20 cellular contexts compared by ENCODE assay signal in the genomic region with DNA sequence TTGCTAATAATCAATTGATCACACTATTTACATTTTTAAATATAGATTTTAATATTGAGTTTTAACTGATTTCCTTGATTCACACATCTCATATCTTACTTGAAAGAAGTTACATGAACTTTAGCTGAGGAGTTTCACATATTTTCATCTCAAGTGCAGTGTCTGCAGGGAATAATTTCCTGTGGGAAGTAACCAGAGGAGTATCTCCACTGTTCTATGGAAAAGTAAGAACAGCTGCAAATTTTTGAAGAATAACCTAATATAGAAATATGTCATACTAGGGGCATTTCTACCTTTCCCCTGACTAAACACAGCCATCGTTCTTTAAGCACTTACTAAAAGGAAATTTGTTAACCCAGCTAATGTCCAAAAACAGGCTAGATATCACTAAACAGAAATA.
"Had no signal": no experiment of that assay in that cellular context is flagged by ENCODE, and none has a peak within 500 bp of the region (broad histone marks: within the 10 kb centered on the region; RNA-seq: fewer than 3 reads in every experiment).

No MANE protein-coding gene starts in this region.

- H3K79me2 ChIP-seq: hepatocyte had no signal

- ATAC-seq: foreskin keratinocyte, gastroesophageal sphincter, heart left ventricle, left cardiac atrium, left lung, left ventricle myocardium superior, lower lobe of right lung had no signal

- H3K4me3 ChIP-seq: coronary artery, dorsolateral prefrontal cortex, esophagus muscularis mucosa, gastroesophageal sphincter, heart left ventricle, hepatocyte, left lung, lower lobe of right lung had no signal

- H2AFZ ChIP-seq: hepatocyte had no signal

- H3K27ac ChIP-seq: coronary artery, dorsolateral prefrontal cortex, esophagus muscularis mucosa, foreskin keratinocyte, gastroesophageal sphincter, heart left ventricle, hepatocyte, left lung, lower lobe of right lung had no signal

- H3K36me3 ChIP-seq: esophagus muscularis mucosa, gastroesophageal sphincter, heart left ventricle, left lung, lower lobe of right lung had no signal

- H3K4me2 ChIP-seq: hepatocyte had no signal

- H3K27me3 ChIP-seq: dorsolateral prefrontal cortex, esophagus muscularis mucosa, foreskin keratinocyte, gastroesophageal sphincter, heart left ventricle, hepatocyte, left lung had no signal

- H3K4me1 ChIP-seq: foreskin keratinocyte, left lung, lower lobe of right lung had no signal

- H3K9me3 ChIP-seq: esophagus muscularis mucosa, gastroesophageal sphincter, heart left ventricle, left lung, lower lobe of right lung had no signal

- DNase-seq: dermis blood vessel endothelial cell; dorsolateral prefrontal cortex; effector CD4-positive, alpha-beta T cell; effector memory CD4-positive, alpha-beta T cell; foreskin keratinocyte; heart left ventricle; hypothalamus; immature natural killer cell; islet precursor cell; kidney; left cardiac atrium; left lung; left ventricle myocardium superior; lower lobe of right lung; mesenchymal stem cell; midbrain had no signal
